In genomic region chr6:12024715-12025434, GRCh38 we compare ENCODE assay signal across 15 cellular contexts. TPM values are rescaled to one million over a fixed set of nuclear protein-coding genes. Genes with fewer than 3 reads are reported as not detected.
A peak's percentile ranks its signal among the peaks of the same experiment; 100 is the strongest.
DNase-seq lines count a peak whose midpoint lies in the region; ATAC-seq and TF ChIP-seq lines count a peak whose summit lies in the region.
"Had no signal": no experiment of that assay in that cellular context is flagged by ENCODE, and none has a peak within 500 bp of the region (broad histone marks: within the 10 kb centered on the region; RNA-seq: fewer than 3 reads in every experiment).

No MANE protein-coding gene starts in this region.

- H3K4me3 ChIP-seq in left ventricle myocardium inferior (no peak overlapping the region), brain microvascular endothelial cell (ENCODE audit: low read depth, low read length) (no peak overlapping the region), aorta (ENCODE audit: low read length in 2 of 2) (no peak overlapping the region)
- H3K4me3 ChIP-seq: MG63, neural progenitor cell, upper lobe of left lung had no signal

- intact Hi-C loops in Right ventricle myocardium inferior (cut with DNase I): no loop called here
- intact Hi-C loops in left ventricle myocardium inferior (cut with micrococcal nuclease): no loop called here
- intact Hi-C loops in left colon (cut with DNase I, micrococcal nuclease): no loop called here
- intact Hi-C loops in aorta (cut with DNase I): loop anchor here in 1 of 2 donors (5.0 kb wide), 1 partner anchor 438 kb away; no protein-coding TSS in a partner anchor

- H3K27ac ChIP-seq in left ventricle myocardium inferior (replicated peaks) (no peak overlapping the region), brain microvascular endothelial cell (peak overlapping the region; percentile 37), aorta (ENCODE audit: low read depth in 1 of 2, low read length in 2 of 2) (peak overlapping the region; percentile 26 to 28)
- H3K27ac ChIP-seq: neural progenitor cell had no signal

- H3K9me3 ChIP-seq in left ventricle myocardium inferior (replicated peaks) (peaks cover 13% of the 10 kb centered on the region), aorta (ENCODE audit: control insufficient read depth, low read length) (no peaks in the 10 kb centered on the region)

- WGBS in aorta, 2 donors: 85 to 86% methylated on average over 4 of the region's 4 CpGs

- H3K4me1 ChIP-seq in left ventricle myocardium inferior (peaks cover 29% of the 10 kb centered on the region), aorta (ENCODE audit: control insufficient read depth in 1 of 2, insufficient read depth in 2 of 2, low read length in 2 of 2) (peaks cover 3 to 4% of the 10 kb centered on the region in 2 donors)

- H3K36me3 ChIP-seq in left ventricle myocardium inferior: peaks cover 19% of the 10 kb centered on the region
- H3K36me3 ChIP-seq in brain microvascular endothelial cell (replicated peaks): peaks cover 14% of the 10 kb centered on the region
- H3K36me3 ChIP-seq in aorta (ENCODE audit: control insufficient read depth in 1 of 2, insufficient read depth in 2 of 2, low read length in 1 of 2): no peaks in the 10 kb centered on the region
- H3K36me3 ChIP-seq: neural progenitor cell, upper lobe of left lung had no signal

- in situ Hi-C loops in brain microvascular endothelial cell (cut with HindIII; ENCODE audit: low pct_ligation_motif_present, low sequenced_read_pairs): loop anchor here (25.0 kb wide), 1 partner anchor 263 kb away; no protein-coding TSS in a partner anchor

- H3K27me3 ChIP-seq in left ventricle myocardium inferior (ENCODE audit: low read depth) (no peaks in the 10 kb centered on the region), brain microvascular endothelial cell (replicated peaks) (no peaks in the 10 kb centered on the region), aorta (ENCODE audit: control insufficient read depth in 1 of 2, insufficient read depth in 2 of 2, low read length in 1 of 2) (no peaks in the 10 kb centered on the region)
- H3K27me3 ChIP-seq: MG63, neural progenitor cell, upper lobe of left lung had no signal

- ATAC-seq in Right ventricle myocardium inferior: no peak
- ATAC-seq in left colon: peak; percentile 91
- ATAC-seq in aorta (ENCODE audit: low FRiP score): peak; percentile 48
- no peak for ATAC-seq in HG03135 (IDR thresholded peaks at IDR 0.05; ENCODE audit: unreplicated experiment)
- ATAC-seq in GM18502 (IDR thresholded peaks at IDR 0.05; ENCODE audit: poor library complexity, unreplicated experiment): no peak

- TF ChIP-seq CTCF in left ventricle myocardium inferior (IDR thresholded peaks at IDR 0.05; ENCODE audit: borderline replicate concordance) (no peak), brain microvascular endothelial cell (IDR thresholded peaks at IDR 0.05; ENCODE audit: low read depth, low read length, missing control alignments) (no peak)

- peak; percentile 39 for DNase-seq in Right ventricle myocardium inferior (ENCODE audit: missing footprints)
- no peak for DNase-seq in left ventricle myocardium inferior
- DNase-seq in brain microvascular endothelial cell: peak; percentile 42
- DNase-seq in left colon: no peak
- no peak for DNase-seq in aorta
- DNase-seq in anterior cingulate cortex (lab: John Stamatoyannopoulos, UW): no peak
- DNase-seq: activated CD4-positive, alpha-beta T cell treated with anti-CD3 and anti-CD28 coated beads for 4 hours; DMS53; islet precursor cell; MG63; NCI-H2171; upper lobe of left lung had no signal

RNA-seq across cellular contexts. Expression of gene HIVEP1, which starts 12.8 kb away (rescaled TPM):
- total RNA-seq in Right ventricle myocardium inferior: 8.3 TPM
- 13.7 TPM for total RNA-seq in left ventricle myocardium inferior
- 10 to 100 TPM; 27.2 to 33.3 TPM for total RNA-seq in left colon
- total RNA-seq in aorta: 10 to 100 TPM; 26.7 to 40.8 TPM
- polyA plus RNA-seq in aorta: 1 to 10 TPM; 5.2 to 6.8 TPM

Comparison
In these comparisons a context has a peak if more than half of its experiments do, and no peak if none do; other contexts are left out.
1. DNase-seq: peak in Right ventricle myocardium inferior (single experiment) and brain microvascular endothelial cell (single experiment); none in left ventricle myocardium inferior (single experiment), left colon (0 of 2), aorta (0 of 2) and anterior cingulate cortex (0 of 58).
2. ATAC-seq: peak in left colon (single experiment) and aorta (single experiment); none in Right ventricle myocardium inferior (single experiment), HG03135 (single experiment) and GM18502 (single experiment).